In genomic region chr12:44873898-44874297, GRCh38 we compare ENCODE assay signal across 9 cellular contexts. TPM values are rescaled to one million over a fixed set of nuclear protein-coding genes. Genes with fewer than 3 reads are reported as not detected.
DNase-seq lines count a peak whose midpoint lies in the region; ATAC-seq and TF ChIP-seq lines count a peak whose summit lies in the region.
"Had no signal": no experiment of that assay in that cellular context is flagged by ENCODE, and none has a peak within 500 bp of the region (broad histone marks: within the 10 kb centered on the region; RNA-seq: fewer than 3 reads in every experiment).

No MANE protein-coding gene starts in this region.

- peaks cover 8% of the 10 kb centered on the region for H3K9me3 Mint-ChIP-seq in activated naive CD8-positive, alpha-beta T cell treated with anti-CD3 and anti-CD28 coated beads, Interleukin-2, amount 50 U/mL, for 24 hours

- H3K14ac ChIP-seq in IMR-90 (replicated peaks; ENCODE audit: low read depth, low read length), result no peak overlapping the region

- H3K36me3 ChIP-seq in IMR-90 (ENCODE audit: control insufficient read depth, insufficient read depth, low read length) (no peaks in the 10 kb centered on the region), mesendoderm (ENCODE audit: control insufficient read depth, insufficient read depth, low read length) (no peaks in the 10 kb centered on the region)

- no peak for TF ChIP-seq RAD21 in IMR-90 (IDR thresholded peaks at IDR 0.05; ENCODE audit: low read length)

- no peak overlapping the region for H3K27ac ChIP-seq in IMR-90 (ENCODE audit: insufficient read depth, low read length)
- H3K27ac ChIP-seq in mesendoderm (ENCODE audit: low read depth, low read length), result no peak overlapping the region

- BruUV-seq in IMR-90 (replicated peaks; lab: Mats Ljungman, UMichigan), result no TSS peak

- no peak overlapping the region for H3K56ac ChIP-seq in IMR-90 (ENCODE audit: extremely low read depth, insufficient read depth, low read length)
- no peak overlapping the region for H3K56ac ChIP-seq in mesendoderm (ENCODE audit: low read length)

- CTCF ChIA-PET in IMR-90 (lab: Yijun Ruan, JAX), result no interaction called here

- no peak overlapping the region for H2AK9ac ChIP-seq in IMR-90 (replicated peaks; ENCODE audit: low read depth, low read length, poor library complexity)

- H3K36me3 Mint-ChIP-seq in activated naive CD8-positive, alpha-beta T cell treated with anti-CD3 and anti-CD28 coated beads, Interleukin-2, amount 50 U/mL, for 24 hours (ENCODE audit: low read depth), result peaks cover 18% of the 10 kb centered on the region
- H3K36me3 Mint-ChIP-seq: stimulated activated memory B cell treated with anti-CD40 and anti-IgM and Interleukin-4, amounts not matched to agents 10 μg/mL and 1 μg/mL and 100 μg/mL, for 72 hours had no signal

- no peak overlapping the region for H2AFZ ChIP-seq in IMR-90 (replicated peaks; ENCODE audit: low read length, poor library complexity)

- H3K4me3 ChIP-seq in IMR-90 (ENCODE audit: insufficient read depth, low read depth, low read length) (no peak overlapping the region), mesendoderm (ENCODE audit: low read length) (no peak overlapping the region)

- H3K4me3 Mint-ChIP-seq in activated naive CD8-positive, alpha-beta T cell treated with anti-CD3 and anti-CD28 coated beads, Interleukin-2, amount 50 U/mL, for 24 hours, result peak overlapping the region; percentile 99
- H3K4me3 Mint-ChIP-seq: stimulated activated memory B cell treated with anti-CD40 and anti-IgM and Interleukin-4, amounts not matched to agents 10 μg/mL and 1 μg/mL and 100 μg/mL, for 72 hours had no signal

- H3K9me3 ChIP-seq in IMR-90 (ENCODE audit: control insufficient read depth, insufficient read depth, low read length), result no peaks in the 10 kb centered on the region

- H2AK5ac ChIP-seq in IMR-90 (ENCODE audit: low read depth, low read length) (no peak overlapping the region), mesendoderm (ENCODE audit: low read length) (no peak overlapping the region)

- peak overlapping the region; percentile 94 for H3K27ac Mint-ChIP-seq in activated naive CD8-positive, alpha-beta T cell treated with anti-CD3 and anti-CD28 coated beads, Interleukin-2, amount 50 U/mL, for 24 hours
- H3K27ac Mint-ChIP-seq: stimulated activated memory B cell treated with anti-CD40 and anti-IgM and Interleukin-4, amounts not matched to agents 10 μg/mL and 1 μg/mL and 100 μg/mL, for 72 hours had no signal

- H3K79me2 ChIP-seq in mesendoderm (ENCODE audit: control insufficient read depth, insufficient read depth, low read length), result no peaks in the 10 kb centered on the region

- intact Hi-C loops in IMR-90 (cut with micrococcal nuclease), result no loop called here
- intact Hi-C loops in Right ventricle myocardium superior (cut with DNase I), result no loop called here

- H3K4me1 ChIP-seq in IMR-90 (ENCODE audit: control insufficient read depth, insufficient read depth, low read length) (no peaks in the 10 kb centered on the region; the same call in 1 of the 2 replicates), mesendoderm (ENCODE audit: control insufficient read depth, low read depth, low read length) (peaks cover 2% of the 10 kb centered on the region)

- ATAC-seq in IMR-90 (ENCODE audit: low read depth) (no peak), HG03378 (IDR thresholded peaks at IDR 0.05; ENCODE audit: unreplicated experiment) (no peak), Right ventricle myocardium superior (ENCODE audit: poor library complexity) (no peak)
- ATAC-seq in activated naive CD8-positive, alpha-beta T cell treated with anti-CD3 and anti-CD28 coated beads, Interleukin-2, amount 50 U/mL, for 24 hours, result no peak
- ATAC-seq: stimulated activated memory B cell treated with anti-CD40 and anti-IgM and Interleukin-4, amounts not matched to agents 10 μg/mL and 1 μg/mL and 100 μg/mL, for 72 hours had no signal

- TF ChIP-seq CTCF in IMR-90 (conservative IDR thresholded peaks at IDR 0.05; ENCODE audit: low read depth, low read length), result no peak

- H3K4me1 Mint-ChIP-seq in activated naive CD8-positive, alpha-beta T cell treated with anti-CD3 and anti-CD28 coated beads, Interleukin-2, amount 50 U/mL, for 24 hours, result peaks cover 50% of the 10 kb centered on the region

- peaks cover 8% of the 10 kb centered on the region for H3K27me3 Mint-ChIP-seq in activated naive CD8-positive, alpha-beta T cell treated with anti-CD3 and anti-CD28 coated beads, Interleukin-2, amount 50 U/mL, for 24 hours

- H2BK15ac ChIP-seq in IMR-90 (ENCODE audit: low read depth, low read length), result no peak overlapping the region
- H2BK15ac ChIP-seq in mesendoderm (replicated peaks; ENCODE audit: low read depth), result no peak overlapping the region

- DNase-seq in DMS114 treated with DMSO at 0.1 percent for 48 hours (lab: John Stamatoyannopoulos, UW; ENCODE audit: unreplicated experiment) (peak; percentile 59), IMR-90 (peak; percentile 4), mesendoderm (peak; percentile 27), Right ventricle myocardium superior (no peak), iPS-NIHi7 (ENCODE audit: extremely low spot score) (no peak)
- DNase-seq in activated naive CD8-positive, alpha-beta T cell treated with anti-CD3 and anti-CD28 coated beads, Interleukin-2, amount 50 U/mL, for 24 hours, result no peak
- no peak for DNase-seq in activated effector memory CD4-positive, alpha-beta T cell treated with Interleukin-2 at 50 U/mL for 16 hours

- H2BK5ac ChIP-seq in IMR-90 (ENCODE audit: low read depth, low read length, poor library complexity, severe bottlenecking) (no peak overlapping the region), mesendoderm (ENCODE audit: low read length) (no peak overlapping the region)

- TF ChIP-seq POLR2A in IMR-90 (IDR thresholded peaks at IDR 0.05; ENCODE audit: low read depth, low read length), result no peak

- no peak overlapping the region for H4K8ac ChIP-seq in IMR-90 (ENCODE audit: low read depth in 2 of 2, low read length in 2 of 2)
- no peak overlapping the region for H4K8ac ChIP-seq in mesendoderm (ENCODE audit: low read depth, low read length)

- H4K5ac ChIP-seq in IMR-90 (ENCODE audit: low read depth, low read length) (no peak overlapping the region), mesendoderm (ENCODE audit: low read length) (no peak overlapping the region)

- H3K9ac ChIP-seq in IMR-90 (ENCODE audit: low read depth, low read length), result no peak overlapping the region
- no peak overlapping the region for H3K9ac ChIP-seq in mesendoderm (ENCODE audit: low read length)

- POLR2A ChIA-PET in IMR-90 (lab: Charles Lee; ENCODE audit: unreplicated experiment), result no interaction called here

- H3K4me2 ChIP-seq in IMR-90 (ENCODE audit: low read depth, low read length), result no peak overlapping the region
- no peak overlapping the region for H3K4me2 ChIP-seq in mesendoderm (ENCODE audit: low read length)

- H3K9me1 ChIP-seq in IMR-90 (ENCODE audit: insufficient read depth, low read length), result no peaks in the 10 kb centered on the region

- H3K79me1 ChIP-seq in IMR-90 (ENCODE audit: low read depth in 1 of 2, low read length in 2 of 2), result no peaks in the 10 kb centered on the region
- no peaks in the 10 kb centered on the region for H3K79me1 ChIP-seq in mesendoderm (ENCODE audit: low read length)

- H2BK20ac ChIP-seq in IMR-90 (ENCODE audit: low read depth, low read length), result no peak overlapping the region

- in situ Hi-C loops in IMR-90 (cut with MboI; ENCODE audit: low sequenced_read_pairs), result no loop called here

- H3K23ac ChIP-seq in IMR-90 (ENCODE audit: low read depth, low read length) (no peak overlapping the region), mesendoderm (ENCODE audit: low read length) (no peak overlapping the region)

- H2BK120ac ChIP-seq in IMR-90 (ENCODE audit: low read depth, low read length) (no peak overlapping the region), mesendoderm (ENCODE audit: low read depth, low read length) (no peak overlapping the region)

- H4K91ac ChIP-seq in IMR-90 (ENCODE audit: insufficient read depth, low read depth, low read length), result no peak overlapping the region

- H4K20me1 ChIP-seq in IMR-90 (ENCODE audit: insufficient read depth, low read length), result no peaks in the 10 kb centered on the region

- WGBS in IMR-90 (ENCODE audit: extremely low coverage in 2 of 2, insufficient read length in 1 of 2), 2 experiments, result no CpG with 5 or more reads among the region's 1 CpG
- WGBS in mesendoderm (ENCODE audit: extremely low coverage, insufficient coverage, low lambda C conversion rate), result no CpG with 5 or more reads among the region's 1 CpG

- peaks cover 22% of the 10 kb centered on the region for H3K27me3 ChIP-seq in IMR-90 (ENCODE audit: control insufficient read depth, insufficient read depth, low read length)
- H3K27me3 ChIP-seq in mesendoderm (ENCODE audit: insufficient read depth, low read length, poor library complexity), result no peaks in the 10 kb centered on the region

- H3K4ac ChIP-seq in IMR-90 (ENCODE audit: low read depth, low read length) (no peak overlapping the region), mesendoderm (ENCODE audit: low read depth, low read length) (no peak overlapping the region)

- H3K18ac ChIP-seq in IMR-90 (ENCODE audit: low read depth, low read length) (no peak overlapping the region), mesendoderm (ENCODE audit: low read length) (no peak overlapping the region)

- dilution Hi-C loops in IMR-90 (cut with HindIII; ENCODE audit: low sequenced_read_pairs, unreplicated experiment), result no loop called here

TF ChIP-seq in IMR-90, 13 proteins besides CTCF, POLR2A, EP300 and RAD21:
- TF ChIP-seq USF2 (IDR thresholded peaks at IDR 0.05; ENCODE audit: low read depth, low read length), result no peak

RNA-seq across cellular contexts. Expression of gene NELL2, which starts 2.2 kb away (rescaled TPM):
- total RNA-seq in IMR-90 (2012; rRNA removed) (0.18 and 0.28 TPM in 2 replicates), Right ventricle myocardium superior (0.65 TPM)
- 0.17 and 0.26 TPM in 2 replicates for polyA plus RNA-seq in IMR-90 (2012; rRNA removed)
- polyA plus RNA-seq in IMR-90 (2012; cell fraction: cytosol; rRNA removed), result not detected in 2 replicates
- 0.06 TPM in 1 of 2 replicates, not detected in the other for polyA plus RNA-seq in IMR-90 (2012; cell fraction: nucleus; rRNA removed; ENCODE audit: low replicate concordance)
- 18.2 TPM for polyA plus RNA-seq in mesendoderm (2013, experiment 1 of 2)
- 18.7 TPM for polyA plus RNA-seq in mesendoderm (2013, experiment 2 of 2)

Comparison
In these comparisons a context has a peak if more than half of its experiments do, and no peak if none do; other contexts are left out.
1. DNase-seq: peak in DMS114 treated with DMSO at 0.1 percent for 48 hours (single experiment), IMR-90 (single experiment) and mesendoderm (single experiment); none in activated naive CD8-positive, alpha-beta T cell treated with anti-CD3 and anti-CD28 coated beads, Interleukin-2, amount 50 U/mL, for 24 hours (single experiment), activated effector memory CD4-positive, alpha-beta T cell treated with Interleukin-2 at 50 U/mL for 16 hours (single experiment), Right ventricle myocardium superior (single experiment) and iPS-NIHi7 (single experiment).